In the genomic region with DNA sequence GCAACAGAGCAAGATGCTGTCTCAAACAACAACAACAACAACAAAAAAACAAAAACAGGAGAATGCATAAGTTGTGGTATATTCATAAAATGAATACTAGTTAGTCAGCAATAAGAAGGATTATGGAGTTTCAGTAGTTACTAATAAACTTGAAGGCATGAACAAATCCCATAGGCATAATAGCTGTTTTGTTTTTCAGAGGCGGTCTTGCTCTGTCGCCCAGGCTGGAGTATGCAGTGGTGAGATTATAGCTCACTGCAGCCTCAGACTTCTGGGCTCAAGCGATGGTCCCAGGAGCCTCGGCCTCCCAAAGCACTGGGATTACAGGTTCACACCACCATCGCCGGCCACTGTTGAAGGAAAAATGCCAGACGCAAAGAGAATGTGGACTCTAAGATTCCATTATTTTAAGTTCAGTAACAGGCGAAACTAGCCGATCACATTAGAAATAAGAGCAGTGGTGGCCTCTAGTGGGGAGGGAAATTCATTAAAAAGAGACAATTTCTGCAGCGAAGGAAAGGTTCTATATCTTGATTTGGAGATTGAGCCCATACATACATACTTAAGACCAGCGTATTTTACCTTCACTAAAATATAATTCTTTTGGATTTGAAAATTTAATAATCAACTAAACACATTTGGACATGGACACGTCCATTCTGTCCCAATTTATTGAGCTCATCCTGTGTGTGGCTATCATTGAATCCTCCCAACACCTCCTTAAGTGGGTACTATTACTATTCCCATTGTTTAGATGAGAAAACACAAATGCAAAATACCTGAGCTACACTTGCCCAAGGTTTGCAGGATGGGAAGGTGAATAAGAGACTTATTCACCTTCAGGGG, we compare ENCODE assay signal across 8 cellular contexts. TPM values are rescaled to one million over a fixed set of nuclear protein-coding genes. Genes with fewer than 3 reads are reported as not detected.
DNase-seq lines count a peak whose midpoint lies in the region; ATAC-seq and TF ChIP-seq lines count a peak whose summit lies in the region.

No MANE protein-coding gene starts in this region.

- no peaks in the 10 kb centered on the region for H3K27me3 Mint-ChIP-seq in activated naive CD8-positive, alpha-beta T cell treated with anti-CD3 and anti-CD28 coated beads for 36 hours

- CTCF ChIA-PET in Panc1 (lab: Charles Lee), result interaction anchor here (0.5 to 2.0 kb wide), 7 partner anchors 27 to 361 kb away, joined by 3 to 18 read pairs (median 5); a partner anchor contains a TSS

- TF ChIP-seq EP300 in ovary (IDR thresholded peaks at IDR 0.05), result no peak

- peaks cover 20% of the 10 kb centered on the region for H3K4me1 Mint-ChIP-seq in activated naive CD8-positive, alpha-beta T cell treated with anti-CD3 and anti-CD28 coated beads for 36 hours

- 15 to 20% (median 16%) methylated on average over 12 of the region's 12 CpGs for WGBS in ovary, 3 donors

- H3K27me3 ChIP-seq in Panc1 (ENCODE audit: control insufficient read depth, insufficient read depth, low read length) (no peaks in the 10 kb centered on the region), ovary (no peaks in the 10 kb centered on the region)

- H3K4me3 ChIP-seq in Panc1 (ENCODE audit: low read depth in 2 of 2, low read length in 2 of 2) (peak overlapping the region; percentile 56 to 69), ovary (peak overlapping the region; percentile 42)

- ATAC-seq in Panc1 (peak; percentile 57), GM19397 (IDR thresholded peaks at IDR 0.05; ENCODE audit: unreplicated experiment) (no peak), HG03025 (IDR thresholded peaks at IDR 0.05; ENCODE audit: low FRiP score, unreplicated experiment) (no peak)

- intact Hi-C loops in Panc1 (cut with micrococcal nuclease; ENCODE audit: unreplicated experiment), result loop anchor here (5.0 to 10.0 kb wide), 2 partner anchors 158 to 360 kb away; no protein-coding TSS in a partner anchor
- intact Hi-C loops in ovary (cut with DNase I), result loop anchor here in 3 of 4 donors (2.0 to 5.0 kb wide), 2 partner anchors 360 kb away; no protein-coding TSS in a partner anchor

- H3K36me3 ChIP-seq in Panc1 (ENCODE audit: control insufficient read depth, insufficient read depth, low read length) (no peaks in the 10 kb centered on the region), ovary (no peaks in the 10 kb centered on the region)

- peak overlapping the region; percentile 38 for H3K27ac Mint-ChIP-seq in activated naive CD8-positive, alpha-beta T cell treated with anti-CD3 and anti-CD28 coated beads for 36 hours

- no peak for TF ChIP-seq POLR2A in ovary (IDR thresholded peaks at IDR 0.05)

- H3K4me1 ChIP-seq in Panc1 (ENCODE audit: control insufficient read depth, insufficient read depth, low read length) (no peaks in the 10 kb centered on the region), ovary (ENCODE audit: insufficient read depth) (peaks cover 4% of the 10 kb centered on the region)

- POLR2A ChIA-PET in Panc1 (lab: Charles Lee), result interaction anchor here (1.1 kb wide), 1 partner anchor 27 kb away, joined by 3 read pairs; a partner anchor contains a TSS

- no TSS peak for BruUV-seq in Panc1 (replicated peaks; lab: Mats Ljungman, UMichigan)

- no peaks in the 10 kb centered on the region for H3K9me3 Mint-ChIP-seq in activated naive CD8-positive, alpha-beta T cell treated with anti-CD3 and anti-CD28 coated beads for 36 hours

- in situ Hi-C loops in Panc1 (cut with HindIII; ENCODE audit: low pct_unique_long_range_greater_than_20kb, low sequenced_read_pairs), result no loop called here

- H3K4me3 Mint-ChIP-seq in activated naive CD8-positive, alpha-beta T cell treated with anti-CD3 and anti-CD28 coated beads for 36 hours, result peak overlapping the region; percentile 84

- H3K36me3 Mint-ChIP-seq in activated naive CD8-positive, alpha-beta T cell treated with anti-CD3 and anti-CD28 coated beads for 36 hours, result no peaks in the 10 kb centered on the region

- no peaks in the 10 kb centered on the region for H3K9me3 ChIP-seq in Panc1 (ENCODE audit: control insufficient read depth, insufficient read depth, low read depth, low read length)
- H3K9me3 ChIP-seq in ovary, result no peaks in the 10 kb centered on the region

- DNase-seq in ELF-1 (ENCODE audit: low read depth, low spot score) (peak; percentile 53), HS-5 (ENCODE audit: low read depth) (peak; percentile 26), Panc1 (ENCODE audit: low read depth, low spot score) (peak; percentile 51), glomerular endothelial cell (ENCODE audit: extremely low read depth, low read depth, low spot score) (peak; percentile 27), ovary (peak in 4 of 5 donors; percentile 13 to 43 (median 26))
- peak; percentile 11 for DNase-seq in activated naive CD8-positive, alpha-beta T cell treated with anti-CD3 and anti-CD28 coated beads for 36 hours

- H3K27ac ChIP-seq in Panc1 (ENCODE audit: low read length) (no peak overlapping the region; the same call in 1 of the 2 replicates), ovary (peak overlapping the region in 1 of 2 donors; percentile 68)

- TF ChIP-seq CTCF in Panc1 (IDR thresholded peaks at IDR 0.05) (peak; percentile 72), ovary (IDR thresholded peaks at IDR 0.05) (peak; percentile 35 to 66 (median 53))

RNA-seq across cellular contexts. Expression of a gene that starts 27.4 kb away (rescaled TPM):
- total RNA-seq in Panc1 (2021; ENCODE audit: unreplicated experiment) (10.6 TPM), glomerular endothelial cell (8.0 and 11.8 TPM in 2 replicates), ovary (10 to 100 TPM in 6 of 7 donors, 1 to 10 TPM in 1; 9.3 to 27.1 (median 19.6) TPM)
- 21.6 TPM for polyA plus RNA-seq in Panc1 (2012; ENCODE audit: insufficient read length)
- 1 to 10 TPM; 1.6 to 2.7 TPM for total RNA-seq in activated naive CD8-positive, alpha-beta T cell treated with anti-CD3 and anti-CD28 coated beads for 36 hours
- 10 to 100 TPM in 1 of 2 donors, 1 to 10 TPM in 1; 6.4 to 21.8 TPM for polyA plus RNA-seq in ovary

RNA-seq across cellular contexts. Expression of a gene that starts 32.6 kb away (rescaled TPM):
- total RNA-seq in Panc1 (2021; ENCODE audit: unreplicated experiment) (36.8 TPM), glomerular endothelial cell (0.53 and 2.2 TPM in 2 replicates), ovary (1 to 10 TPM; 1.4 to 5.6 (median 3.2) TPM)
- 39.2 TPM for polyA plus RNA-seq in Panc1 (2012; ENCODE audit: insufficient read length)
- 100 to 1,000 TPM; 127 to 131 TPM for total RNA-seq in activated naive CD8-positive, alpha-beta T cell treated with anti-CD3 and anti-CD28 coated beads for 36 hours
- 1 to 10 TPM; 1.6 to 5.8 TPM for polyA plus RNA-seq in ovary
